Comparison of ENCODE assay signal across 8 cellular contexts in the genomic region with DNA sequence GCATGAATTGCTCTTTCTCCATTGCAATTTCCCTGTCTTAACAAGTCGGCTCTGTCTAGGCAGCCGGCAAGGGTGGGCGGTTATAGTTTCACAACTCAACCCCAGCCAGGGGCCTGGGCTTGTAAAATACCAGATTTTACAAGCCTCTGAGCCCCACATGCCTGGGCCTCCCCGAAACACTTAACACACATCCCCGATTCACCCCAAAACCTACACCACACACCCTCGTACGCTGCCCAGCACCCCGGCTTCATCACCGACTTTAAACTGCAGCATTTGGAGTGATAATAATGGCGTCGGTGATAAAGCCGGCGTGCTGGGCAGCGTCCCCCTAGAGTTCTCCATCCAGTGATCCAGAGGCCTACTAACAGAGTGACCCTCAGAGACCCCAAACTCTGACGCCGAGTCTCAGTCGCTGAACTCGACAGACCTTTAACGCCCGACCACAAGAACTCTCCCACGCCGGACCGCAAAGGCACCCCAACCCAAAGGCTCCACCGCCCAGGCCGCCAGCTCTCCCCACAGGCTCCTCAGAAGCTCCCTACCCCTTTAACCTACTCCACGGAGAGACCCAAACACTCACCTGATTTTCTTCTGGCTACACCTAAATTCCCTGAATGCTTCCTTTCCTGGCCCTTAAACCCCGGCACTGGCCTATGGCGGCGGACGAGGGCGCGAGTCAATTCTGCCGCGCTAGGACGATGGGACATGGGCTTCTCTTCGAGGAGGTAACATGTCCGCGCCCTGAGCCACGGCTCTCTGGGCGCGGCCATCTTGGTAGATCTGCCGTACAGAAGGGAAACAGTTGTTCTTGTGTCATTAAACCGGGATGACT. TPM values are rescaled to one million over a fixed set of nuclear protein-coding genes. Genes with fewer than 3 reads are reported as not detected.
DNase-seq lines count a peak whose midpoint lies in the region; ATAC-seq and TF ChIP-seq lines count a peak whose summit lies in the region.

Gene ZNF649, minus strand, starts transcription at position 687 of the 835 bp plus-strand sequence. CDS start 4,910 bp downstream, outside the sequence.

- peak within 1 kb of the TSS; percentile 100 for H3K4me3 Mint-ChIP-seq in activated naive CD8-positive, alpha-beta T cell
- H3K4me3 Mint-ChIP-seq in glutamatergic neuron (ENCODE audit: unreplicated experiment) = peak within 1 kb of the TSS; percentile 100

- TF ChIP-seq CTCF in LNCaP clone FGC (IDR thresholded peaks at IDR 0.05; ENCODE audit: control insufficient read depth, extremely low read depth, insufficient read depth) (peak; percentile 37), glutamatergic neuron (IDR thresholded peaks at IDR 0.05; ENCODE audit: partially characterized antibody, unreplicated experiment) (no peak)

- DNase-seq in COLO829 (ENCODE audit: low spot score) (peak; percentile 86), LNCaP clone FGC (ENCODE audit: low read depth) (peak; percentile 63), SKM-1 treated with dmso at 0.1 percent for 144 hours (lab: John Stamatoyannopoulos, UW; ENCODE audit: unreplicated experiment) (peak; percentile 34), glutamatergic neuron (peak; percentile 88), nucleus accumbens (lab: John Stamatoyannopoulos, UW) (peak; percentile 30 to 91 (median 72)), substantia nigra (lab: John Stamatoyannopoulos, UW) (peak; percentile 17 to 87 (median 71))

- peaks cover 19% of the 10 kb centered on the region for H3K27me3 Mint-ChIP-seq in activated naive CD8-positive, alpha-beta T cell
- H3K27me3 Mint-ChIP-seq in glutamatergic neuron (ENCODE audit: unreplicated experiment) = peaks cover 2% of the 10 kb centered on the region

- H3K36me3 Mint-ChIP-seq in activated naive CD8-positive, alpha-beta T cell = peaks cover 60% of the 10 kb centered on the region
- H3K36me3 Mint-ChIP-seq in glutamatergic neuron (ENCODE audit: unreplicated experiment) = peaks cover 46% of the 10 kb centered on the region

- peak within 1 kb of the TSS; percentile 99 for H3K27ac Mint-ChIP-seq in activated naive CD8-positive, alpha-beta T cell
- peak within 1 kb of the TSS; percentile 97 for H3K27ac Mint-ChIP-seq in glutamatergic neuron (ENCODE audit: unreplicated experiment)

- peak within 1 kb of the TSS; percentile 75 for H3K27ac ChIP-seq in substantia nigra (ENCODE audit: low read depth, low read length, poor library complexity, severe bottlenecking)

- peak; percentile 91 for ATAC-seq in GM21515 (IDR thresholded peaks at IDR 0.05; ENCODE audit: unreplicated experiment)

- peaks cover 24% of the 10 kb centered on the region for H3K4me1 Mint-ChIP-seq in activated naive CD8-positive, alpha-beta T cell (ENCODE audit: low read depth)
- H3K4me1 Mint-ChIP-seq in glutamatergic neuron (ENCODE audit: low read depth, unreplicated experiment) = peaks cover 4% of the 10 kb centered on the region

- peaks cover 25% of the 10 kb centered on the region for H3K9me3 Mint-ChIP-seq in activated naive CD8-positive, alpha-beta T cell (ENCODE audit: low read depth)
- peaks cover 24% of the 10 kb centered on the region for H3K9me3 Mint-ChIP-seq in glutamatergic neuron (ENCODE audit: unreplicated experiment)

- peak within 1 kb of the TSS; percentile 82 for H3K4me3 ChIP-seq in LNCaP clone FGC (ENCODE audit: low read depth, low read length)

RNA-seq across cellular contexts. Expression of gene ZNF649, which starts in this region (rescaled TPM):
- total RNA-seq in glutamatergic neuron (ENCODE audit: unreplicated experiment) = 19.2 TPM

Comparison
In these comparisons a context has a peak if more than half of its experiments do, and no peak if none do; other contexts are left out.
1. Peak in every context shown above with its lines: DNase-seq, ATAC-seq, H3K4me3 ChIP-seq and H3K27ac ChIP-seq.
2. DNase-seq: peak in every context shown above with its lines; median percentile 88 in glutamatergic neuron; 86 in COLO829; 72 in nucleus accumbens; 71 in substantia nigra; 63 in LNCaP clone FGC; 34 in SKM-1 treated with dmso at 0.1 percent for 144 hours.